8 cellular contexts compared by ENCODE assay signal in the genomic region with DNA sequence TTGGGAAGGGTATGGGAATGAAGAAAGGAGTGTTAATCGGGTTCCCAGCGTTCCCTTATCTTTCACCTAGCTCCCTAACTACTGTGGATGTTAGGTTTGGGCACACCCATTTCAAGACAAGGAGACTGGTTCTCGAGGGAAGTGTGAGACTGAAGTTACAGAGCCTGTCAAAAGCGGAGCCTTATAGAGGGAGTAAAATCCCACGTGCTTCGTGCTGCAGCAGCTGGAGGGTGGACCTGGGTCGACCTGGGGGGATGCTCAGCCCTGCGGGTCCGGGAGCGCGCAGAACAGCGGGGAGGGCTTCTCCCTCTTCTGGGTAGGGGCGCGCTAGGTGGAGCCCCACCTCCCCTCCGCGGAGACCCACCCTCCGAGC. TPM values are rescaled to one million over a fixed set of nuclear protein-coding genes. Genes with fewer than 3 reads are reported as not detected.
A peak's percentile ranks its signal among the peaks of the same experiment; 100 is the strongest.
DNase-seq lines count a peak whose midpoint lies in the region; ATAC-seq and TF ChIP-seq lines count a peak whose summit lies in the region.

No MANE protein-coding gene starts in this region.

- peak overlapping the region; percentile 59 to 83 (median 76) for H3K27ac Mint-ChIP-seq in IgD-negative memory B cell
- peak overlapping the region; percentile 63 for H3K27ac Mint-ChIP-seq in activated CD8-positive, alpha-beta T cell treated with anti-CD3 and anti-CD28 coated beads, Interleukin-2, amount 10 ng/mL, durations not matched to agents 7 days and 5 days
- peak overlapping the region; percentile 85 for H3K27ac Mint-ChIP-seq in stimulated activated effector memory CD8-positive, alpha-beta T cell treated with anti-CD3 and anti-CD28 coated beads, Interleukin-12 subunit alpha, Interleukin-12 subunit beta, amount 100 ng/mL, for 72 hours

- H3K36me3 ChIP-seq in iPS DF 6.9 (ENCODE audit: control insufficient read depth, insufficient read depth, low read length), result peaks cover 8% of the 10 kb centered on the region; the same call in 1 of the 2 replicates

- no peak overlapping the region for H3K27ac ChIP-seq in iPS DF 6.9 (ENCODE audit: low read length)

- no peak for TF ChIP-seq POLR2A in erythroblast (IDR thresholded peaks at IDR 0.05; ENCODE audit: low read length)

- peaks cover 13% of the 10 kb centered on the region for H3K36me3 Mint-ChIP-seq in IgD-negative memory B cell
- peaks cover 31% of the 10 kb centered on the region for H3K36me3 Mint-ChIP-seq in activated CD8-positive, alpha-beta T cell treated with anti-CD3 and anti-CD28 coated beads, Interleukin-2, amount 10 ng/mL, durations not matched to agents 7 days and 5 days (ENCODE audit: low read depth)
- H3K36me3 Mint-ChIP-seq in stimulated activated effector memory CD8-positive, alpha-beta T cell treated with anti-CD3 and anti-CD28 coated beads, Interleukin-12 subunit alpha, Interleukin-12 subunit beta, amount 100 ng/mL, for 72 hours, result peaks cover 26% of the 10 kb centered on the region

- peak overlapping the region; percentile 86 to 93 (median 90) for H3K4me3 Mint-ChIP-seq in IgD-negative memory B cell
- peak overlapping the region; percentile 90 for H3K4me3 Mint-ChIP-seq in activated CD8-positive, alpha-beta T cell treated with anti-CD3 and anti-CD28 coated beads, Interleukin-2, amount 10 ng/mL, durations not matched to agents 7 days and 5 days
- H3K4me3 Mint-ChIP-seq in stimulated activated effector memory CD8-positive, alpha-beta T cell treated with anti-CD3 and anti-CD28 coated beads, Interleukin-12 subunit alpha, Interleukin-12 subunit beta, amount 100 ng/mL, for 72 hours, result peak overlapping the region; percentile 80

- H3K9me3 ChIP-seq in iPS DF 6.9 (ENCODE audit: control insufficient read depth, insufficient read depth, low read length), result no peaks in the 10 kb centered on the region

- CTCF ChIA-PET in activated CD8-positive, alpha-beta T cell treated with anti-CD3 and anti-CD28 coated beads, Interleukin-2, amount 10 ng/mL, durations not matched to agents 7 days and 5 days (lab: Charles Lee), result interaction anchor here (0.5 to 2.7 kb wide), 8 partner anchors 8 to 285 kb away, joined by 3 to 9 read pairs (median 4); no protein-coding TSS in a partner anchor

- POLR2A ChIA-PET in activated CD8-positive, alpha-beta T cell treated with anti-CD3 and anti-CD28 coated beads, Interleukin-2, amount 10 ng/mL, durations not matched to agents 7 days and 5 days (lab: Charles Lee), result interaction anchor here (0.7 kb wide), 1 partner anchor 10 kb away, joined by 4 read pairs; no protein-coding TSS in a partner anchor

- H3K9me3 Mint-ChIP-seq in IgD-negative memory B cell, result no peaks in the 10 kb centered on the region
- no peaks in the 10 kb centered on the region for H3K9me3 Mint-ChIP-seq in activated CD8-positive, alpha-beta T cell treated with anti-CD3 and anti-CD28 coated beads, Interleukin-2, amount 10 ng/mL, durations not matched to agents 7 days and 5 days (ENCODE audit: insufficient read depth)
- no peaks in the 10 kb centered on the region for H3K9me3 Mint-ChIP-seq in stimulated activated effector memory CD8-positive, alpha-beta T cell treated with anti-CD3 and anti-CD28 coated beads, Interleukin-12 subunit alpha, Interleukin-12 subunit beta, amount 100 ng/mL, for 72 hours

- DNase-seq in DMS 273 (lab: John Stamatoyannopoulos, UW; ENCODE audit: unreplicated experiment), result peak; percentile 77
- DNase-seq in activated CD8-positive, alpha-beta T cell treated with anti-CD3 and anti-CD28 coated beads, Interleukin-2, amount 10 ng/mL, durations not matched to agents 7 days and 5 days, result no peak
- DNase-seq in iPS DF 6.9 (ENCODE audit: low read depth, low spot score), result no peak
- DNase-seq in stimulated activated effector memory CD8-positive, alpha-beta T cell treated with anti-CD3 and anti-CD28 coated beads, Interleukin-12 subunit alpha, Interleukin-12 subunit beta, amount 100 ng/mL, for 72 hours (ENCODE audit: low spot score in 2 of 2), result no peak
- no peak for DNase-seq in erythroblast (lab: John Stamatoyannopoulos, UW)

- H3K4me1 ChIP-seq in iPS DF 6.9 (ENCODE audit: control insufficient read depth, insufficient read depth, low read length), result no peaks in the 10 kb centered on the region

- H3K27me3 ChIP-seq in iPS DF 6.9 (ENCODE audit: control insufficient read depth, insufficient read depth, low read length), result peaks cover 1% of the 10 kb centered on the region

- peak overlapping the region; percentile 86; the same call in 1 of the 2 replicates for H3K4me3 ChIP-seq in iPS DF 6.9 (ENCODE audit: low read length)

- WGBS in iPS DF 6.9 (ENCODE audit: insufficient coverage, insufficient read length), result no CpG with 5 or more reads among the region's 17 CpGs

- ATAC-seq in GM21526 (IDR thresholded peaks at IDR 0.05; ENCODE audit: low FRiP score, unreplicated experiment), result peak; percentile 21
- peak; percentile 68 for ATAC-seq in activated CD8-positive, alpha-beta T cell treated with anti-CD3 and anti-CD28 coated beads, Interleukin-2, amount 10 ng/mL, durations not matched to agents 7 days and 5 days
- ATAC-seq in stimulated activated effector memory CD8-positive, alpha-beta T cell treated with anti-CD3 and anti-CD28 coated beads, Interleukin-12 subunit alpha, Interleukin-12 subunit beta, amount 100 ng/mL, for 72 hours, result peak; percentile 71
- no peak for ATAC-seq in HG03097 (IDR thresholded peaks at IDR 0.05; ENCODE audit: low FRiP score, unreplicated experiment)

- H3K27me3 Mint-ChIP-seq in IgD-negative memory B cell, result peaks cover 3% of the 10 kb centered on the region
- H3K27me3 Mint-ChIP-seq in activated CD8-positive, alpha-beta T cell treated with anti-CD3 and anti-CD28 coated beads, Interleukin-2, amount 10 ng/mL, durations not matched to agents 7 days and 5 days (ENCODE audit: low read depth), result peaks cover 30% of the 10 kb centered on the region

- peaks cover 19 to 28% (median 25%) of the 10 kb centered on the region in 3 donors for H3K4me1 Mint-ChIP-seq in IgD-negative memory B cell
- H3K4me1 Mint-ChIP-seq in activated CD8-positive, alpha-beta T cell treated with anti-CD3 and anti-CD28 coated beads, Interleukin-2, amount 10 ng/mL, durations not matched to agents 7 days and 5 days (ENCODE audit: low read depth), result peaks cover 27% of the 10 kb centered on the region
- H3K4me1 Mint-ChIP-seq in stimulated activated effector memory CD8-positive, alpha-beta T cell treated with anti-CD3 and anti-CD28 coated beads, Interleukin-12 subunit alpha, Interleukin-12 subunit beta, amount 100 ng/mL, for 72 hours, result peaks cover 30% of the 10 kb centered on the region

RNA-seq across cellular contexts. Expression of a gene that starts 0.3 kb away (rescaled TPM):
- polyA plus RNA-seq in IgD-negative memory B cell, result 70.8 TPM
- 10 to 100 TPM; 37.2 to 38.9 TPM for total RNA-seq in activated CD8-positive, alpha-beta T cell treated with anti-CD3 and anti-CD28 coated beads, Interleukin-2, amount 10 ng/mL, durations not matched to agents 7 days and 5 days

RNA-seq across cellular contexts. Expression of a gene that starts 28.1 kb away (rescaled TPM):
- not detected for polyA plus RNA-seq in IgD-negative memory B cell
- not detected for total RNA-seq in activated CD8-positive, alpha-beta T cell treated with anti-CD3 and anti-CD28 coated beads, Interleukin-2, amount 10 ng/mL, durations not matched to agents 7 days and 5 days
